ENCODE assay signal across 16 cellular contexts in the genomic region with DNA sequence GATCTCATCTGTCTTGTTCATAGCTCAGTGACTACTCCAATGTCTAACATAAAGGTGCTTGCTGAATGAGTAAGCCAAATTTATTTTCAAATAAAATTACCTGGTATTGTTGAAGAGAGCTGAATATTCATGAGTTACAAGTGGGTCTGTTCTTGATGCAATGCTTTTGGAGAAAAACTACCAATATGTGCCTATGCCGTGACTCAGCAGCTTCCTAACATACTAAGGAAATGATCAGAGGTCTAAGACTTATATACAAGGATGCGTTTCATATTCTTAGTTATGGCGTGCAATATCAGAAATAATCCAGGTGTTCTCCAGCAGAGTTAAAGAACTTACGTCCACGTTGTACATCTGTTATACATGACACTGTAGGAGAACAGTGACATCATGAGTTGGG. TPM values are rescaled to one million over a fixed set of nuclear protein-coding genes. Genes with fewer than 3 reads are reported as not detected.
DNase-seq lines count a peak whose midpoint lies in the region; ATAC-seq and TF ChIP-seq lines count a peak whose summit lies in the region.
"Had no signal": no experiment of that assay in that cellular context is flagged by ENCODE, and none has a peak within 500 bp of the region (broad histone marks: within the 10 kb centered on the region; RNA-seq: fewer than 3 reads in every experiment).

No MANE protein-coding gene starts in this region.

- POLR2A ChIA-PET in CD4-positive, alpha-beta T cell (lab: Charles Lee): no interaction called here

- no peak overlapping the region for H3K27ac ChIP-seq in CD4-positive, alpha-beta T cell (ENCODE audit: low read depth, low read length)
- H3K27ac ChIP-seq in ovary: no peak overlapping the region
- H3K27ac ChIP-seq: C4-2B, SJCRH30 had no signal

- no peaks in the 10 kb centered on the region for H3K36me3 ChIP-seq in ovary

- H3K4me3 Mint-ChIP-seq in CD4-positive, alpha-beta T cell: no peak overlapping the region
- H3K4me3 Mint-ChIP-seq in HFFc6 (no peak overlapping the region; the same call in 1 of the 2 replicates), nephron progenitor cell (no peak overlapping the region)
- H3K4me3 Mint-ChIP-seq in central memory CD8-positive, alpha-beta T cell: no peak overlapping the region
- H3K4me3 Mint-ChIP-seq: H9 had no signal

- no peak for TF ChIP-seq POLR2A in ovary (IDR thresholded peaks at IDR 0.05)

- no peaks in the 10 kb centered on the region for H3K9me3 Mint-ChIP-seq in CD4-positive, alpha-beta T cell
- H3K9me3 Mint-ChIP-seq in HFFc6 (no peaks in the 10 kb centered on the region), nephron progenitor cell (no peaks in the 10 kb centered on the region)
- no peaks in the 10 kb centered on the region for H3K9me3 Mint-ChIP-seq in central memory CD8-positive, alpha-beta T cell

- no peaks in the 10 kb centered on the region for H3K27me3 Mint-ChIP-seq in CD4-positive, alpha-beta T cell
- H3K27me3 Mint-ChIP-seq in HFFc6 (ENCODE audit: insufficient read depth) (peaks cover 3% of the 10 kb centered on the region; the same call in 1 of the 2 replicates), nephron progenitor cell (ENCODE audit: low read depth, poor library complexity) (peaks cover 2% of the 10 kb centered on the region)
- H3K27me3 Mint-ChIP-seq in central memory CD8-positive, alpha-beta T cell: no peaks in the 10 kb centered on the region

- TF ChIP-seq CTCF in CD4-positive, alpha-beta T cell (IDR thresholded peaks at IDR 0.05): no peak
- TF ChIP-seq CTCF in HFFc6 (IDR thresholded peaks at IDR 0.05) (no peak), nephron progenitor cell (IDR thresholded peaks at IDR 0.05) (no peak), ovary (IDR thresholded peaks at IDR 0.05) (no peak)

- peaks cover 87% of the 10 kb centered on the region for H3K4me1 Mint-ChIP-seq in CD4-positive, alpha-beta T cell (ENCODE audit: low read depth)
- H3K4me1 Mint-ChIP-seq in HFFc6 (ENCODE audit: low read depth) (peaks cover 56% of the 10 kb centered on the region), nephron progenitor cell (peaks cover 51% of the 10 kb centered on the region)
- H3K4me1 Mint-ChIP-seq in central memory CD8-positive, alpha-beta T cell: peaks cover 71% of the 10 kb centered on the region

- 80 to 87% (median 81%) methylated on average over 5 of the region's 5 CpGs for WGBS in ovary, 3 donors

- TF ChIP-seq EP300 in ovary (IDR thresholded peaks at IDR 0.05): no peak

- ATAC-seq in CD4-positive, alpha-beta T cell (ENCODE audit: poor library complexity): no peak
- no peak for ATAC-seq in central memory CD8-positive, alpha-beta T cell (replicated peaks; ENCODE audit: extremely low read depth, poor library complexity, severe bottlenecking)
- ATAC-seq in HG03108 (IDR thresholded peaks at IDR 0.05; ENCODE audit: unreplicated experiment): no peak
- no peak for ATAC-seq in HG03521 (IDR thresholded peaks at IDR 0.05; ENCODE audit: unreplicated experiment)
- ATAC-seq: Panc1 had no signal

- peaks cover 51% of the 10 kb centered on the region for H3K36me3 Mint-ChIP-seq in CD4-positive, alpha-beta T cell (ENCODE audit: low read depth)
- H3K36me3 Mint-ChIP-seq in HFFc6 (ENCODE audit: low read depth) (peaks cover 24% of the 10 kb centered on the region), nephron progenitor cell (ENCODE audit: low read depth) (peaks cover 29% of the 10 kb centered on the region)
- peaks cover 11% of the 10 kb centered on the region for H3K36me3 Mint-ChIP-seq in central memory CD8-positive, alpha-beta T cell (ENCODE audit: insufficient read depth)

- H3K9me3 ChIP-seq in CD4-positive, alpha-beta T cell (ENCODE audit: control insufficient read depth, low read length): no peaks in the 10 kb centered on the region
- H3K9me3 ChIP-seq in ovary: no peaks in the 10 kb centered on the region
- H3K9me3 ChIP-seq: SJCRH30 had no signal

- intact Hi-C loops in CD4-positive, alpha-beta T cell (cut with DNase I, micrococcal nuclease): no loop called here
- intact Hi-C loops in ovary (cut with DNase I): no loop called here

- H3K27me3 ChIP-seq in CD4-positive, alpha-beta T cell (ENCODE audit: control insufficient read depth, insufficient read depth, low read length): no peaks in the 10 kb centered on the region
- no peaks in the 10 kb centered on the region for H3K27me3 ChIP-seq in ovary
- H3K27me3 ChIP-seq: SJCRH30 had no signal

- H3K27ac Mint-ChIP-seq in CD4-positive, alpha-beta T cell: peak overlapping the region; percentile 41
- H3K27ac Mint-ChIP-seq in HFFc6 (peak overlapping the region; percentile 66), nephron progenitor cell (peak overlapping the region; percentile 94)
- peak overlapping the region; percentile 11 for H3K27ac Mint-ChIP-seq in central memory CD8-positive, alpha-beta T cell (ENCODE audit: low read depth)
- H3K27ac Mint-ChIP-seq: H9 had no signal

- CTCF ChIA-PET in CD4-positive, alpha-beta T cell (lab: Charles Lee): no interaction called here

- DNase-seq in CD4-positive, alpha-beta T cell: no peak
- DNase-seq in HFFc6 (peak; percentile 19), nephron progenitor cell (no peak), ovary (no peak)
- DNase-seq in central memory CD8-positive, alpha-beta T cell (ENCODE audit: low spot score in 2 of 2): no peak
- DNase-seq: ACHN, AML-193, DMS79 treated with DMSO at 0.1 percent for 48 hours, H9, MV-4-11, NCI-H1694 treated with DMSO at 0.1 percent for 48 hours, SJCRH30 had no signal

- H3K4me3 ChIP-seq in ovary: no peak overlapping the region
- H3K4me3 ChIP-seq: SJCRH30 had no signal

- H3K4me1 ChIP-seq in ovary (ENCODE audit: insufficient read depth): peaks cover 14% of the 10 kb centered on the region

RNA-seq across cellular contexts. Expression of a gene that starts 5.1 kb away (rescaled TPM):
- total RNA-seq in CD4-positive, alpha-beta T cell: 10 to 100 TPM; 24.1 to 26.7 TPM
- total RNA-seq in HFFc6 (2021; fragmentation: NEBNext Ultra II Directional; extraction: Animal tissue kit (Norgen Biotek cat#: 25700)): 10 to 100 TPM; 33.3 to 36.6 (median 35.4) TPM
- 10 to 100 TPM; 16.5 to 36.2 (median 28.4) TPM for total RNA-seq in ovary
- polyA plus RNA-seq in ovary: 10 to 100 TPM; 10.6 to 39.3 TPM

RNA-seq across cellular contexts. Expression of a gene that starts 20.8 kb away (rescaled TPM):
- total RNA-seq in CD4-positive, alpha-beta T cell: 1 to 10 TPM; 7.1 to 7.2 TPM
- under 1 TPM; 0.26 to 0.83 (median 0.36) TPM for total RNA-seq in HFFc6 (2021; fragmentation: NEBNext Ultra II Directional; extraction: Animal tissue kit (Norgen Biotek cat#: 25700))
- total RNA-seq in ovary: 10 to 100 TPM in 1 of 7 donors, 1 to 10 TPM in 6; 1.3 to 11.5 (median 4.6) TPM
- 1 to 10 TPM in 1 of 2 donors, under 1 TPM in 1; 0.90 to 2.4 TPM for polyA plus RNA-seq in ovary

Comparison
In these comparisons a context has a peak if more than half of its experiments do, and no peak if none do; other contexts are left out.
1. H3K27ac Mint-ChIP-seq: peak in every context shown above with its lines; median percentile 94 in nephron progenitor cell; 66 in HFFc6; 41 in CD4-positive, alpha-beta T cell; 11 in central memory CD8-positive, alpha-beta T cell.